Comparison of ENCODE assay signal across 3 cellular contexts in genomic region chr15:88642514-88642913, GRCh38. TPM values are rescaled to one million over a fixed set of nuclear protein-coding genes. Genes with fewer than 3 reads are reported as not detected.
"Had no signal": no experiment of that assay in that cellular context is flagged by ENCODE, and none has a peak within 500 bp of the region (broad histone marks: within the 10 kb centered on the region; RNA-seq: fewer than 3 reads in every experiment).

No MANE protein-coding gene starts in this region.

RNA-seq across cellular contexts. Expression of gene ISG20, which starts 3.7 kb away (rescaled TPM):
- total RNA-seq: occipital lobe, temporal lobe had no signal
- polyA plus RNA-seq: cardiac muscle cell had no signal
